Comparison of ENCODE assay signal across 1 cellular context in genomic region chr22:39236321-39237275, GRCh38.
TF ChIP-seq lines count a peak whose summit lies in the region.

No MANE protein-coding gene starts in this region.

TF ChIP-seq in K562, 482 proteins besides CTCF, POLR2A, EP300 and RAD21 (continued from another document and continues in another):
- TF ChIP-seq CREM (IDR thresholded peaks at IDR 0.05; ENCODE audit: low read depth) = peak; percentile 35
- TF ChIP-seq SIN3A (IDR thresholded peaks at IDR 0.05; ENCODE audit: borderline replicate concordance in 2 of 2, control insufficient read depth in 1 of 2, low read depth in 2 of 2, low read length in 2 of 2) = peak in 1 of 2 experiments; percentile 26; a peak in 1 of 4 replicates
- TF ChIP-seq E2F6 (IDR thresholded peaks at IDR 0.05; ENCODE audit: borderline replicate concordance in 1 of 2, extremely low read depth in 1 of 2, insufficient read depth in 1 of 2, insufficient read length in 1 of 2, low read depth in 1 of 2, low read length in 1 of 2, poor library complexity in 1 of 2, severe bottlenecking in 1 of 2) = peak in 1 of 2 experiments; percentile 20
- TF ChIP-seq, protein P1, sequence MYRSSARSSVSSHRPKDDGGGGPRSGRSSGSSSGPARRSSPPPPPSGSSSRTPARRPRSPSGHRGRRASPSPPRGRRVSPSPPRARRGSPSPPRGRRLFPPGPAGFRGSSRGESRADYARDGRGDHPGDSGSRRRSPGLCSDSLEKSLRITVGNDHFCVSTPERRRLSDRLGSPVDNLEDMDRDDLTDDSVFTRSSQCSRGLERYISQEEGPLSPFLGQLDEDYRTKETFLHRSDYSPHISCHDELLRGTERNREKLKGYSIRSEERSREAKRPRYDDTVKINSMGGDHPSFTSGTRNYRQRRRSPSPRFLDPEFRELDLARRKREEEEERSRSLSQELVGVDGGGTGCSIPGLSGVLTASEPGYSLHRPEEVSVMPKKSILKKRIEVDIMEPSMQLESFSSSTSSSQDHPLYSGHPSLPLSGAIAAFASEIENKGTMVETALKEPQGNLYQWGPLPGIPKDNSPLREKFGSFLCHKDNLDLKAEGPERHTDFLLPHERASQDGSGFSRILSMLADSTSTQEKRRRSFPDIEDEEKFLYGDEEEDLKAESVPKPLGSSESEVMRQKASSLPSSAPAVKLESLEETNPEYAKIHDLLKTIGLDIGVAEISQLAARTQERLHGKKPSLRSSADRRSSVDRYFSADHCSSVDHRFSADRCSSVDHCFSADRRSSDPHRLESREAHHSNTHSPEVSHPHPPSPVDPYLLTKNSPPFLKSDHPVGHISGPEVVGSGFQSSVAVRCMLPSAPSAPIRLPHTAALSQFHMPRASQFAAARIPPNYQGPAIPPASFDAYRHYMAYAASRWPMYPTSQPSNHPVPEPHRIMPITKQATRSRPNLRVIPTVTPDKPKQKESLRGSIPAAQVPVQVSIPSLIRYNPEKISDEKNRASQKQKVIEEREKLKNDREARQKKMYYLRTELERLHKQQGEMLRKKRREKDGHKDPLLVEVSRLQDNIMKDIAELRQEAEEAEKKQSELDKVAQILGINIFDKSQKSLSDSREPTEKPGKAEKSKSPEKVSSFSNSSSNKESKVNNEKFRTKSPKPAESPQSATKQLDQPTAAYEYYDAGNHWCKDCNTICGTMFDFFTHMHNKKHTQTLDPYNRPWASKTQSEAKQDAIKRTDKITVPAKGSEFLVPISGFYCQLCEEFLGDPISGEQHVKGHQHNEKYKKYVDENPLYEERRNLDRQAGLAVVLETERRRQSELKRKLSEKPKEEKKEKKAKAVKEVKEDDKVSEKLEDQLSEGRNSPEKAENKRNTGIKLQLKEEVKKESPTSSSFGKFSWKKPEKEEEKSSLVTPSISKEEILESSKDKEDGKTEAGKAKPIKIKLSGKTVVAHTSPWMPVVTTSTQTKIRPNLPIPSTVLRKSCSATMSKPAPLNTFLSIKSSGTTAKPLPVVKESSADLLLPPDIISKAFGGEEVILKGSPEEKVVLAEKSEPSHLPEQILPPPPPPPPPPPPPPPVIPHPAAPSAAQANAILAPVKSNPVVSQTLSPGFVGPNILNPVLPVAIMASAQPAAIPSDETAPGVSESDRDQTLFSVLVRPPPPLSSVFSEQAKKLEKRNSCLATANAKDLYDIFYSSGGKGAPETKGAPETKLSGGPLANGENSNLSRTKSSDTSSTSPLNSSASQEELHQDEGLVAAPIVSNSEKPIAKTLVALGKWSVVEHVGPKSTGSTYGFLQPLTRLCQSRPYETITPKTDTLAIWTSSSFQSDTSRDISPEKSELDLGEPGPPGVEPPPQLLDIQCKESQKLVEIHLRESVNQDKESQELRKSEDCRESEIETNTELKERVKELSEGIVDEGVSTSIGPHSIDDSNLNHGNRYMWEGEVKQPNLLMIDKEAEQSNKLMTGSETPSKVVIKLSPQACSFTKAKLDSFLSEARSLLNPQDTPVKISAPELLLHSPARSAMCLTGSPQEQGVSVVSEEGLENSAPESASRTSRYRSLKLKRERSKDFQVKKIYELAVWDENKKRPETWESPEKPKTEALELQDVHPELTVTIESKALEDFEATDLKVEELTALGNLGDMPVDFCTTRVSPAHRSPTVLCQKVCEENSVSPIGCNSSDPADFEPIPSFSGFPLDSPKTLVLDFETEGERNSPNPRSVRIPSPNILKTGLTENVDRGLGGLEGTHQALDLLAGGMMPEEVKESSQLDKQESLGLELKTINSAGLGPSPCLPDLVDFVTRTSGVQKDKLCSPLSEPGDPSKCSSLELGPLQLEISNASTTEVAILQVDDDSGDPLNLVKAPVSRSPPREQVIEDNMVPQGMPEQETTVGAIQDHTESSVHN (IDR thresholded peaks at IDR 0.05; ENCODE audit: borderline replicate concordance in 1 of 2, low read depth in 1 of 2) = 0 out of 4 replicates have a peak, but pooled peaks of 1 of the 2 experiments have one; percentile 38
- TF ChIP-seq LCOR (CRISPR knock-in tag; IDR thresholded peaks at IDR 0.05) = 0 out of 2 replicates have a peak, but pooled peaks have one; percentile 6
- TF ChIP-seq TEAD4 (IDR thresholded peaks at IDR 0.05; ENCODE audit: low read length) = peak; percentile 65; the same call in 1 of the 2 replicates
- no peak for TF ChIP-seq TEAD4 (CRISPR knock-in tag; IDR thresholded peaks at IDR 0.05; ENCODE audit: borderline replicate concordance)
- TF ChIP-seq ARHGAP35 (IDR thresholded peaks at IDR 0.05; ENCODE audit: partially characterized antibody) = no peak
- 0 out of 2 replicates have a peak, but pooled peaks have one; percentile 28 for TF ChIP-seq SMARCA4 (IDR thresholded peaks at IDR 0.05)
- TF ChIP-seq BDP1 (IDR thresholded peaks at IDR 0.05; ENCODE audit: insufficient read depth, insufficient read length) = no peak
- TF ChIP-seq CBFA2T2 (conservative IDR thresholded peaks at IDR 0.05) = peak; percentile 19; the same call in 1 of the 2 replicates
- TF ChIP-seq, protein P2, sequence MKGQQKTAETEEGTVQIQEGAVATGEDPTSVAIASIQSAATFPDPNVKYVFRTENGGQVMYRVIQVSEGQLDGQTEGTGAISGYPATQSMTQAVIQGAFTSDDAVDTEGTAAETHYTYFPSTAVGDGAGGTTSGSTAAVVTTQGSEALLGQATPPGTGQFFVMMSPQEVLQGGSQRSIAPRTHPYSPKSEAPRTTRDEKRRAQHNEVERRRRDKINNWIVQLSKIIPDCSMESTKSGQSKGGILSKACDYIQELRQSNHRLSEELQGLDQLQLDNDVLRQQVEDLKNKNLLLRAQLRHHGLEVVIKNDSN (CRISPR knock-in tag; IDR thresholded peaks at IDR 0.05) = peak; percentile 34; the same call in 1 of the 2 replicates
- TF ChIP-seq NR2F6 (CRISPR knock-in tag; IDR thresholded peaks at IDR 0.05) = no peak
- no peak for TF ChIP-seq HDAC2 (IDR thresholded peaks at IDR 0.05)
- TF ChIP-seq, protein P3, sequence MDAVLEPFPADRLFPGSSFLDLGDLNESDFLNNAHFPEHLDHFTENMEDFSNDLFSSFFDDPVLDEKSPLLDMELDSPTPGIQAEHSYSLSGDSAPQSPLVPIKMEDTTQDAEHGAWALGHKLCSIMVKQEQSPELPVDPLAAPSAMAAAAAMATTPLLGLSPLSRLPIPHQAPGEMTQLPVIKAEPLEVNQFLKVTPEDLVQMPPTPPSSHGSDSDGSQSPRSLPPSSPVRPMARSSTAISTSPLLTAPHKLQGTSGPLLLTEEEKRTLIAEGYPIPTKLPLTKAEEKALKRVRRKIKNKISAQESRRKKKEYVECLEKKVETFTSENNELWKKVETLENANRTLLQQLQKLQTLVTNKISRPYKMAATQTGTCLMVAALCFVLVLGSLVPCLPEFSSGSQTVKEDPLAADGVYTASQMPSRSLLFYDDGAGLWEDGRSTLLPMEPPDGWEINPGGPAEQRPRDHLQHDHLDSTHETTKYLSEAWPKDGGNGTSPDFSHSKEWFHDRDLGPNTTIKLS (IDR thresholded peaks at IDR 0.05; ENCODE audit: borderline replicate concordance, low read depth) = 0 out of 2 replicates have a peak, but pooled peaks have one; percentile 18
- TF ChIP-seq, protein P4, sequence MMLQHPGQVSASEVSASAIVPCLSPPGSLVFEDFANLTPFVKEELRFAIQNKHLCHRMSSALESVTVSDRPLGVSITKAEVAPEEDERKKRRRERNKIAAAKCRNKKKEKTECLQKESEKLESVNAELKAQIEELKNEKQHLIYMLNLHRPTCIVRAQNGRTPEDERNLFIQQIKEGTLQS (IDR thresholded peaks at IDR 0.05) = 0 out of 2 replicates have a peak, but pooled peaks have one; percentile 17
- TF ChIP-seq, protein P4 (CRISPR knock-in tag; conservative IDR thresholded peaks at IDR 0.05) = no peak
- TF ChIP-seq NFE2 (IDR thresholded peaks at IDR 0.05; ENCODE audit: low read depth) = peak; percentile 25; the same call in 1 of the 2 replicates
- TF ChIP-seq RHOXF2B (CRISPR knock-in tag; conservative IDR thresholded peaks at IDR 0.05) = no peak
- TF ChIP-seq ARID4B (CRISPR knock-in tag; IDR thresholded peaks at IDR 0.05) = peak; percentile 27; the same call in 1 of the 2 replicates
- no peak for TF ChIP-seq NR2C2 (CRISPR knock-in tag; IDR thresholded peaks at IDR 0.05)
- peak; percentile 23; the same call in 1 of the 2 replicates for TF ChIP-seq NR2C2 (tag; IDR thresholded peaks at IDR 0.05)
- no peak for TF ChIP-seq NFATC3 (IDR thresholded peaks at IDR 0.05)
- no peak for TF ChIP-seq KLF1 (tag; IDR thresholded peaks at IDR 0.05)
- TF ChIP-seq MTA3 (IDR thresholded peaks at IDR 0.05; ENCODE audit: borderline replicate concordance) = no peak
- peak; percentile 25; the same call in 1 of the 2 replicates for TF ChIP-seq BCOR (IDR thresholded peaks at IDR 0.05)
- TF ChIP-seq MEF2D (tag; conservative IDR thresholded peaks at IDR 0.05; ENCODE audit: low read depth) = peak; percentile 93
- TF ChIP-seq MEF2A (IDR thresholded peaks at IDR 0.05; ENCODE audit: control insufficient read depth, low read depth, low read length) = peak; percentile 83
- no peak for TF ChIP-seq ZNF586 (CRISPR knock-in tag; conservative IDR thresholded peaks at IDR 0.05)
- no peak for TF ChIP-seq ETV6 (IDR thresholded peaks at IDR 0.05; ENCODE audit: borderline replicate concordance in 1 of 2, low read depth in 2 of 2, low read length in 1 of 2)
- no peak for TF ChIP-seq ETV6 (CRISPR knock-in tag; IDR thresholded peaks at IDR 0.05; ENCODE audit: borderline replicate concordance)
- peak; percentile 98 for TF ChIP-seq NFIC (IDR thresholded peaks at IDR 0.05)
- TF ChIP-seq CHD1 (IDR thresholded peaks at IDR 0.05; ENCODE audit: low read length) = no peak
- no peak for TF ChIP-seq KLF13 (tag; IDR thresholded peaks at IDR 0.05; ENCODE audit: borderline replicate concordance, low read depth)
- TF ChIP-seq ZNF165 (CRISPR knock-in tag; IDR thresholded peaks at IDR 0.05; ENCODE audit: borderline replicate concordance) = no peak
- TF ChIP-seq CXXC5 (CRISPR knock-in tag; IDR thresholded peaks at IDR 0.05) = peak; percentile 35; the same call in 1 of the 2 replicates
- TF ChIP-seq JUND (IDR thresholded peaks at IDR 0.05; ENCODE audit: borderline replicate concordance, low read depth, low read length) = 0 out of 2 replicates have a peak, but pooled peaks have one; percentile 12
- TF ChIP-seq JUND (tag; IDR thresholded peaks at IDR 0.05; ENCODE audit: borderline replicate concordance, low read depth, low read length) = no peak
- no peak for TF ChIP-seq ZNF217 (CRISPR knock-in tag; IDR thresholded peaks at IDR 0.05)
- peak; percentile 45; the same call in 1 of the 2 replicates for TF ChIP-seq RNF2 (IDR thresholded peaks at IDR 0.05)
- TF ChIP-seq MYC (IDR thresholded peaks at IDR 0.05; ENCODE audit: low read depth, low read length) = 0 out of 2 replicates have a peak, but pooled peaks have one; percentile 17
- TF ChIP-seq MYC (CRISPR knock-in tag; IDR thresholded peaks at IDR 0.05; ENCODE audit: borderline replicate concordance, low read depth) = no peak
- TF ChIP-seq, protein P5, sequence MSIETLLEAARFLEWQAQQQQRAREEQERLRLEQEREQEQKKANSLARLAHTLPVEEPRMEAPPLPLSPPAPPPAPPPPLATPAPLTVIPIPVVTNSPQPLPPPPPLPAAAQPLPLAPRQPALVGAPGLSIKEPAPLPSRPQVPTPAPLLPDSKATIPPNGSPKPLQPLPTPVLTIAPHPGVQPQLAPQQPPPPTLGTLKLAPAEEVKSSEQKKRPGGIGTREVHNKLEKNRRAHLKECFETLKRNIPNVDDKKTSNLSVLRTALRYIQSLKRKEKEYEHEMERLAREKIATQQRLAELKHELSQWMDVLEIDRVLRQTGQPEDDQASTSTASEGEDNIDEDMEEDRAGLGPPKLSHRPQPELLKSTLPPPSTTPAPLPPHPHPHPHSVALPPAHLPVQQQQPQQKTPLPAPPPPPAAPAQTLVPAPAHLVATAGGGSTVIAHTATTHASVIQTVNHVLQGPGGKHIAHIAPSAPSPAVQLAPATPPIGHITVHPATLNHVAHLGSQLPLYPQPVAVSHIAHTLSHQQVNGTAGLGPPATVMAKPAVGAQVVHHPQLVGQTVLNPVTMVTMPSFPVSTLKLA (conservative IDR thresholded peaks at IDR 0.05) = peak; percentile 71 to 74
- 0 out of 2 replicates have a peak, but pooled peaks have one; percentile 24 for TF ChIP-seq NCOR1 (IDR thresholded peaks at IDR 0.05)
- TF ChIP-seq ETV1 (tag; conservative IDR thresholded peaks at IDR 0.05; ENCODE audit: low read depth) = peak; percentile 55; the same call in 1 of the 2 replicates
- no peak for TF ChIP-seq KLF10 (CRISPR knock-in tag; IDR thresholded peaks at IDR 0.05)
- TF ChIP-seq ZFX (CRISPR knock-in tag; IDR thresholded peaks at IDR 0.05) = peak; percentile 29; the same call in 1 of the 2 replicates
- TF ChIP-seq SMARCE1 (IDR thresholded peaks at IDR 0.05) = peak; percentile 55; the same call in 1 of the 2 replicates
- TF ChIP-seq ZNF778 (CRISPR knock-in tag; IDR thresholded peaks at IDR 0.05) = no peak
- TF ChIP-seq EP400 (IDR thresholded peaks at IDR 0.05) = no peak
- 0 out of 2 replicates have a peak, but pooled peaks have one; percentile 19 for TF ChIP-seq SMAD4 (CRISPR knock-in tag; conservative IDR thresholded peaks at IDR 0.05)
